28 cellular contexts compared by ENCODE assay signal in genomic region chr6:5640614-5641013, GRCh38.
"Had no signal": no experiment of that assay in that cellular context is flagged by ENCODE, and none has a peak within 500 bp of the region (broad histone marks: within the 10 kb centered on the region; RNA-seq: fewer than 3 reads in every experiment).

No MANE protein-coding gene starts in this region.

- H3K27me3 ChIP-seq: stomach, suprapubic skin, testis, thyroid gland, tibial artery, tibial nerve, transverse colon, upper lobe of left lung, upper lobe of right lung, uterus, vagina had no signal

- H3K27me3 Mint-ChIP-seq: stimulated activated memory B cell treated with anti-CD40 and anti-IgM and Interleukin-4, amounts not matched to agents 10 μg/mL and 1 μg/mL and 100 μg/mL, for 72 hours; stimulated activated naive B cell treated with anti-CD40 and anti-IgM and Interleukin-4, amounts not matched to agents 10 μg/mL and 1 μg/mL and 100 μg/mL, for 72 hours; stimulated activated naive CD8-positive, alpha-beta T cell treated with anti-CD3 and anti-CD28 coated beads, Interleukin-15, amount 100 ng/mL, for 72 hours; stimulated activated naive CD8-positive, alpha-beta T cell treated with anti-CD3 and anti-CD28 coated beads, Interleukin-15, Interleukin-2, amounts not matched to agents 100 ng/mL and 50 ng/mL, for 24 hours; type B pancreatic cell had no signal

- DNase-seq: stimulated activated CD4-positive, alpha-beta T cell treated with anti-CD3 and anti-CD28 coated beads, Interleukin-2, amount 100 ng/mL, for 48 hours; stimulated activated CD4-positive, alpha-beta T cell treated with anti-CD3 and anti-CD28 coated beads, Interleukin-4, amount 100 ng/mL, for 1 hour; stimulated activated CD4-positive, alpha-beta T cell treated with anti-CD3 and anti-CD28 coated beads, Interleukin-4, amount 100 ng/mL, for 24 hours; stimulated activated CD4-positive, alpha-beta T cell treated with anti-CD3 and anti-CD28 coated beads, Interleukin-4, amount 100 ng/mL, for 4 hours; stimulated activated CD8-positive, alpha-beta memory T cell treated with anti-CD3 and anti-CD28 coated beads, Interleukin-4, amount 100 ng/mL, for 48 hours; stimulated activated naive B cell treated with anti-CD40 and anti-IgM and Interleukin-4, amounts not matched to agents 10 μg/mL and 1 μg/mL and 100 μg/mL, for 72 hours; stimulated activated naive CD4-positive, alpha-beta T cell treated with Interleukin-2 at 50 U/mL for 16 hours; stimulated activated naive CD8-positive, alpha-beta T cell treated with anti-CD3 and anti-CD28 coated beads, Interleukin-15, amount 100 ng/mL, for 72 hours; stimulated activated naive CD8-positive, alpha-beta T cell treated with anti-CD3 and anti-CD28 coated beads, Interleukin-15, Interleukin-2, amounts not matched to agents 100 U/mL and 50 U/mL, for 24 hours; stomach; substantia nigra; testis; thyroid gland; tibial artery; transverse colon; trophoblast cell; upper lobe of left lung; upper lobe of right lung; uterus had no signal

- H3K27ac Mint-ChIP-seq: stimulated activated effector memory CD8-positive, alpha-beta T cell treated with anti-CD3 and anti-CD28 coated beads, Interleukin-12 subunit alpha, Interleukin-12 subunit beta, amount 100 ng/mL, for 72 hours; stimulated activated memory B cell treated with anti-CD40 and anti-IgM and Interleukin-4, amounts not matched to agents 10 μg/mL and 1 μg/mL and 100 μg/mL, for 72 hours; stimulated activated naive B cell treated with anti-CD40 and anti-IgM and Interleukin-4, amounts not matched to agents 10 μg/mL and 1 μg/mL and 100 μg/mL, for 72 hours; stimulated activated naive CD8-positive, alpha-beta T cell treated with anti-CD3 and anti-CD28 coated beads, Interleukin-15, amount 100 ng/mL, for 72 hours; stimulated activated naive CD8-positive, alpha-beta T cell treated with anti-CD3 and anti-CD28 coated beads, Interleukin-15, Interleukin-2, amounts not matched to agents 100 ng/mL and 50 ng/mL, for 24 hours; type B pancreatic cell had no signal

- ATAC-seq: stimulated activated effector memory CD8-positive, alpha-beta T cell treated with anti-CD3 and anti-CD28 coated beads, Interleukin-12 subunit alpha, Interleukin-12 subunit beta, amount 100 ng/mL, for 72 hours; stimulated activated memory B cell treated with anti-CD40 and anti-IgM and Interleukin-4, amounts not matched to agents 10 μg/mL and 1 μg/mL and 100 μg/mL, for 72 hours; stimulated activated naive B cell treated with anti-CD40 and anti-IgM and Interleukin-4, amounts not matched to agents 10 μg/mL and 1 μg/mL and 100 μg/mL, for 72 hours; stimulated activated naive CD8-positive, alpha-beta T cell treated with anti-CD3 and anti-CD28 coated beads, Interleukin-15, amount 100 ng/mL, for 72 hours; stimulated activated naive CD8-positive, alpha-beta T cell treated with anti-CD3 and anti-CD28 coated beads, Interleukin-15, Interleukin-2, amounts not matched to agents 100 U/mL and 50 U/mL, for 24 hours; upper lobe of right lung had no signal

- H3K36me3 Mint-ChIP-seq: stimulated activated effector memory CD8-positive, alpha-beta T cell treated with anti-CD3 and anti-CD28 coated beads, Interleukin-12 subunit alpha, Interleukin-12 subunit beta, amount 100 ng/mL, for 72 hours had no signal

- H3K4me3 ChIP-seq: stomach, suprapubic skin, testis, thoracic aorta, thyroid gland, tibial artery, tibial nerve, transverse colon, upper lobe of left lung, upper lobe of right lung, uterus, vagina had no signal

- H3K36me3 ChIP-seq: thoracic aorta, thyroid gland, transverse colon, upper lobe of left lung, upper lobe of right lung, uterus, vagina had no signal

- H3K4me3 Mint-ChIP-seq: stimulated activated effector memory CD8-positive, alpha-beta T cell treated with anti-CD3 and anti-CD28 coated beads, Interleukin-12 subunit alpha, Interleukin-12 subunit beta, amount 100 ng/mL, for 72 hours; stimulated activated memory B cell treated with anti-CD40 and anti-IgM and Interleukin-4, amounts not matched to agents 10 μg/mL and 1 μg/mL and 100 μg/mL, for 72 hours; stimulated activated naive B cell treated with anti-CD40 and anti-IgM and Interleukin-4, amounts not matched to agents 10 μg/mL and 1 μg/mL and 100 μg/mL, for 72 hours; stimulated activated naive CD8-positive, alpha-beta T cell treated with anti-CD3 and anti-CD28 coated beads, Interleukin-15, amount 100 ng/mL, for 72 hours; stimulated activated naive CD8-positive, alpha-beta T cell treated with anti-CD3 and anti-CD28 coated beads, Interleukin-15, Interleukin-2, amounts not matched to agents 100 ng/mL and 50 ng/mL, for 24 hours; type B pancreatic cell had no signal

- H3K4me1 ChIP-seq: stomach, suprapubic skin, testis, tibial artery, tibial nerve, transverse colon, upper lobe of left lung, upper lobe of right lung, uterus, vagina had no signal

- H3K4me1 Mint-ChIP-seq: stimulated activated effector memory CD8-positive, alpha-beta T cell treated with anti-CD3 and anti-CD28 coated beads, Interleukin-12 subunit alpha, Interleukin-12 subunit beta, amount 100 ng/mL, for 72 hours; stimulated activated memory B cell treated with anti-CD40 and anti-IgM and Interleukin-4, amounts not matched to agents 10 μg/mL and 1 μg/mL and 100 μg/mL, for 72 hours; stimulated activated naive B cell treated with anti-CD40 and anti-IgM and Interleukin-4, amounts not matched to agents 10 μg/mL and 1 μg/mL and 100 μg/mL, for 72 hours; stimulated activated naive CD8-positive, alpha-beta T cell treated with anti-CD3 and anti-CD28 coated beads, Interleukin-15, amount 100 ng/mL, for 72 hours had no signal

- H3K9me3 ChIP-seq: testis, thoracic aorta, thyroid gland, upper lobe of right lung, uterus, vagina had no signal

- H3K27ac ChIP-seq: stomach, suprapubic skin, testis, thoracic aorta, thyroid gland, tibial artery, tibial nerve, transverse colon, upper lobe of left lung, upper lobe of right lung, uterus, vagina had no signal

- FAIRE-seq: urothelium cell line had no signal
